Comparison of ENCODE assay signal across 22 cellular contexts in genomic region chr2:171419333-171419732, GRCh38.
"Had no signal": no experiment of that assay in that cellular context is flagged by ENCODE, and none has a peak within 500 bp of the region (broad histone marks: within the 10 kb centered on the region; RNA-seq: fewer than 3 reads in every experiment).

No MANE protein-coding gene starts in this region.

- H3K27ac Mint-ChIP-seq: activated B cell treated with CpG ODN at 0.5 μM for 24 hours; immature natural killer cell; T-cell; T-helper 2 cell treated with Interferon-gamma antibody and Interleukin-4, amounts not matched to agents 5 μg/mL and 100 μg/mL, for 36 hours had no signal

- ATAC-seq: activated CD4-positive, alpha-beta T cell treated with anti-CD3 and anti-CD28 coated beads for 36 hours; foreskin keratinocyte; heart left ventricle; left colon; naive thymus-derived CD4-positive, alpha-beta T cell; T-cell had no signal

- H3K27me3 Mint-ChIP-seq: activated B cell treated with CpG ODN at 0.5 μM for 24 hours; activated CD4-positive, alpha-beta T cell treated with anti-CD3 and anti-CD28 coated beads for 36 hours; central memory CD8-positive, alpha-beta T cell; naive thymus-derived CD4-positive, alpha-beta T cell; T-cell had no signal

- DNase-seq: activated B cell treated with CpG ODN at 0.5 μM for 24 hours; activated CD4-positive, alpha-beta T cell treated with anti-CD3 and anti-CD28 coated beads for 36 hours; activated CD4-positive, alpha-beta T cell treated with anti-CD3 and anti-CD28 coated beads, Interleukin-2, amount 50 U/mL, for 48 hours; activated CD8-positive, alpha-beta memory T cell treated with anti-CD3 and anti-CD28 coated beads for 24 hours; activated naive CD4-positive, alpha-beta T cell treated with anti-CD3 and anti-CD28 coated beads for 36 hours; dermis blood vessel endothelial cell; effector CD4-positive, alpha-beta T cell; foreskin keratinocyte; heart left ventricle; hypothalamus; immature natural killer cell; kidney; left colon; mammary epithelial cell; midbrain; naive thymus-derived CD4-positive, alpha-beta T cell; spleen; stimulated activated naive CD4-positive, alpha-beta T cell; T-cell; tibial artery had no signal

- H3K4me3 Mint-ChIP-seq: activated B cell treated with CpG ODN at 0.5 μM for 24 hours; activated CD4-positive, alpha-beta T cell treated with anti-CD3 and anti-CD28 coated beads for 36 hours; activated naive CD4-positive, alpha-beta T cell treated with anti-CD3 and anti-CD28 coated beads for 36 hours; central memory CD8-positive, alpha-beta T cell; immature natural killer cell; naive thymus-derived CD4-positive, alpha-beta T cell; T-cell; T-helper 2 cell treated with Interferon-gamma antibody and Interleukin-4, amounts not matched to agents 5 μg/mL and 100 μg/mL, for 36 hours had no signal
